Comparison of ENCODE assay signal across 7 cellular contexts in the genomic region with DNA sequence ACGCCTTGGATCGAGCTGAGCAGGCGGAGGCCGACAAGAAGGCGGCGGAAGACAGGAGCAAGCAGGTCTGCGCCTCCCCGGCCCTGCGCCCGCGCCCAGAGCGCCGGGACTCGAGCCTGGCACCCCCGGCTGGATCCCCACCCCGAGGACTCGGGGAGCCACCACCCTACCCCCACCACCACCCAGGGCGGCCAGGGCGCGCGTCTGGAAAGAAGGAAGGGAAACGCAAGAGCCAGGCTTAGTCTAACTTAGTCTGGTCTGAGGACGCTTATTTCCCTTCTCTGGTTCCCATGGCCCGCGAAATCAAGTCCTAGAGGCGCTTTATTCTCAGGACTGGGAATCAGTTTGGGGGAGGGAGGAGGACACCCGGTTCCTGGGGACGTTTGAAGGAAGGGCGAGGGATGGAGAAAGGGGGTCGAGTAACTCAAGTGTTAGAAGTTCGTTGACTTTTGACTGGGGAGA.
DNase-seq lines count a peak whose midpoint lies in the region; TF ChIP-seq lines count a peak whose summit lies in the region.

No MANE protein-coding gene starts in this region.

- H3K9me3 ChIP-seq in iPS DF 6.9 (ENCODE audit: control insufficient read depth, insufficient read depth, low read length): no peaks in the 10 kb centered on the region

- peaks cover 43% of the 10 kb centered on the region for H3K27me3 Mint-ChIP-seq in activated naive CD8-positive, alpha-beta T cell

- H3K27ac ChIP-seq in HL-60 (replicated peaks) (no peak overlapping the region), iPS DF 6.9 (ENCODE audit: low read length) (no peak overlapping the region), skin epidermis (peak overlapping the region in 20 of 21 experiments; percentile 52 to 91 (median 71))

- peaks cover 59% of the 10 kb centered on the region for H3K27me3 ChIP-seq in HL-60 (ENCODE audit: insufficient read depth, poor library complexity, severe bottlenecking)
- no peaks in the 10 kb centered on the region for H3K27me3 ChIP-seq in iPS DF 6.9 (ENCODE audit: control insufficient read depth, insufficient read depth, low read length)

- no peak overlapping the region for H3K27ac Mint-ChIP-seq in activated naive CD8-positive, alpha-beta T cell

- no peak for TF ChIP-seq CTCF in HL-60 (IDR thresholded peaks at IDR 0.05; ENCODE audit: insufficient read depth, low read length)

- no peaks in the 10 kb centered on the region for H3K9me3 Mint-ChIP-seq in activated naive CD8-positive, alpha-beta T cell (ENCODE audit: low read depth)

- H3K4me1 ChIP-seq in iPS DF 6.9 (ENCODE audit: control insufficient read depth, insufficient read depth, low read length): peaks cover 5% of the 10 kb centered on the region

- H3K4me3 ChIP-seq in HL-60 (replicated peaks; ENCODE audit: insufficient read depth, low read length): peak overlapping the region; percentile 19; the same call in 1 of the 2 replicates
- H3K4me3 ChIP-seq in iPS DF 6.9 (ENCODE audit: low read length): peak overlapping the region; percentile 75
- H3K4me3 ChIP-seq in skin epidermis: peak overlapping the region; percentile 47 to 60 (median 54)

- DNase-seq in HL-60 (ENCODE audit: low read depth in 1 of 2, low spot score in 1 of 2): no peak
- DNase-seq in iPS DF 6.9 (ENCODE audit: low read depth, low spot score): no peak
- DNase-seq in stimulated activated CD8-positive, alpha-beta memory T cell treated with anti-CD3 and anti-CD28 coated beads, Interleukin-4, amount 100 ng/mL, for 48 hours: no peak
- DNase-seq in GM19240 (ENCODE audit: insufficient read length, low spot score): no peak
- DNase-seq in stimulated activated naive CD4-positive, alpha-beta T cell (lab: John Stamatoyannopoulos, UW): no peak

- peaks cover 7% of the 10 kb centered on the region for H3K4me1 Mint-ChIP-seq in activated naive CD8-positive, alpha-beta T cell (ENCODE audit: low read depth)

- peaks cover 14% of the 10 kb centered on the region for H3K36me3 ChIP-seq in iPS DF 6.9 (ENCODE audit: control insufficient read depth, insufficient read depth, low read length)

- H3K4me3 Mint-ChIP-seq in activated naive CD8-positive, alpha-beta T cell: peak overlapping the region; percentile 85

- no peaks in the 10 kb centered on the region for H3K36me3 Mint-ChIP-seq in activated naive CD8-positive, alpha-beta T cell

- no CpG with 5 or more reads among the region's 31 CpGs for WGBS in iPS DF 6.9 (ENCODE audit: insufficient coverage, insufficient read length)

Comparison
In these comparisons a context has a peak if more than half of its experiments do, and no peak if none do; other contexts are left out.
1. H3K27ac ChIP-seq: peak in skin epidermis (20 of 21); none in HL-60 (single experiment) and iPS DF 6.9 (single experiment).
2. H3K4me3 ChIP-seq: peak in every context shown above with its lines; median percentile 75 in iPS DF 6.9; 54 in skin epidermis; 19 in HL-60.